Comparison of ENCODE assay signal across 5 cellular contexts in genomic region chr3:4590849-4591248, GRCh38.
DNase-seq lines count a peak whose midpoint lies in the region; ATAC-seq, FAIRE-seq and TF ChIP-seq lines count a peak whose summit lies in the region.
"Not testable (repeated sequence)": the region's sequence is repeated elsewhere in the genome, so short reads cannot be mapped to it uniquely, and the experiment has no call there.

No MANE protein-coding gene starts in this region.

- intact Hi-C loops in activated B cell treated with CpG ODN at 0.5 μM for 24 hours (cut with micrococcal nuclease); K562 (cut with micrococcal nuclease); left ventricle myocardium inferior (cut with micrococcal nuclease); uterus (cut with DNase I; ENCODE audit: low total_unique reads): not testable (repeated sequence)

- H3K4me2 ChIP-seq in K562 (ENCODE audit: insufficient read depth, low read length), result not testable (repeated sequence)

- H3K79me2 ChIP-seq in K562 (ENCODE audit: control insufficient read depth, insufficient read depth, low read length), result not testable (repeated sequence)

- CTCF ChIA-PET in HEK293 (lab: Yijun Ruan, JAX), result interaction anchor here (0.9 to 1.5 kb wide), 2 partner anchors 12 to 20 kb away, joined by 3 read pairs; no protein-coding TSS in a partner anchor
- CTCF ChIA-PET in activated B cell treated with CpG ODN at 0.5 μM for 24 hours (lab: Charles Lee); K562 (lab: Yijun Ruan, JAX; ENCODE audit: low intra/inter-chr PET ratio): not testable (repeated sequence)

- not testable (repeated sequence) for H4K20me1 ChIP-seq in K562 (replicated peaks; ENCODE audit: control insufficient read depth, insufficient read depth, low read length)

- not testable (repeated sequence) for H3K9me1 ChIP-seq in K562 (ENCODE audit: control insufficient read depth, insufficient read depth, low read length)

- DNase-seq in activated B cell treated with CpG ODN at 0.5 μM for 24 hours; K562 (ENCODE audit: extremely low read depth in 1 of 4, low spot score in 3 of 4); left ventricle myocardium inferior; uterus: not testable (repeated sequence)

- H3K36me3 ChIP-seq in HEK293 (ENCODE audit: control insufficient read depth in 2 of 2, insufficient read depth in 1 of 2, low read length in 2 of 2); K562 (ENCODE audit: control insufficient read depth, insufficient read depth, low read length); left ventricle myocardium inferior; uterus: not testable (repeated sequence)

- in situ Hi-C loops in K562 (cut with MboI), result not testable (repeated sequence)

- FAIRE-seq in K562 (lab: Jason Lieb, UNC), result not testable (repeated sequence)

- not testable (repeated sequence) for H3K27me3 Mint-ChIP-seq in activated B cell treated with CpG ODN at 0.5 μM for 24 hours

- peaks cover 86% of the 10 kb centered on the region for H3K4me1 Mint-ChIP-seq in activated B cell treated with CpG ODN at 0.5 μM for 24 hours

- not testable (repeated sequence) for H3K4me3 Mint-ChIP-seq in activated B cell treated with CpG ODN at 0.5 μM for 24 hours

- WGBS in K562 (ENCODE audit: insufficient coverage, low coverage, missing lambda C conversion rate), result 89% methylated on average over 2 of the region's 2 CpGs

- not testable (repeated sequence) for H3K9me3 Mint-ChIP-seq in activated B cell treated with CpG ODN at 0.5 μM for 24 hours

- peaks cover 33% of the 10 kb centered on the region for H3K36me3 Mint-ChIP-seq in activated B cell treated with CpG ODN at 0.5 μM for 24 hours (ENCODE audit: low read depth)

- ATAC-seq in activated B cell treated with CpG ODN at 0.5 μM for 24 hours (ENCODE audit: low read depth); K562: not testable (repeated sequence)

- not testable (repeated sequence) for H3K9me3 ChIP-seq in HEK293 (ENCODE audit: control insufficient read depth, insufficient read depth, low read depth, low read length); K562 (replicated peaks; ENCODE audit: control insufficient read depth, insufficient read depth, low read depth, low read length); left ventricle myocardium inferior (replicated peaks); uterus

- BruUV-seq in K562 (replicated peaks; lab: Mats Ljungman, UMichigan), result not testable (repeated sequence)

- peak overlapping the region; percentile 31 for H3K27ac Mint-ChIP-seq in activated B cell treated with CpG ODN at 0.5 μM for 24 hours

- POLR2A ChIA-PET in HEK293 (lab: Yijun Ruan, JAX), result not testable (repeated sequence)
- POLR2A ChIA-PET in activated B cell treated with CpG ODN at 0.5 μM for 24 hours (lab: Charles Lee) (interaction anchor here (0.8 kb wide), 1 partner anchor 98 kb away, joined by 12 read pairs; the partner anchor contains the start of gene ITPR1), K562 (lab: Yijun Ruan, JAX) (interaction anchor here (2.0 kb wide), 1 partner anchor 8 kb away, joined by 8 read pairs; no protein-coding TSS in a partner anchor)

- H2AFZ ChIP-seq in K562 (ENCODE audit: low read depth, low read length), result not testable (repeated sequence)

- not testable (repeated sequence) for TF ChIP-seq CTCF in HEK293 (tag by site-specific recombination; IDR thresholded peaks at IDR 0.05); activated B cell treated with CpG ODN at 0.5 μM for 24 hours (IDR thresholded peaks at IDR 0.05); K562 (IDR thresholded peaks at IDR 0.05 in 2 of 3, conservative IDR thresholded peaks at IDR 0.05 in 1 of 3; ENCODE audit: insufficient read depth in 2 of 3, low read depth in 1 of 3, low read length in 3 of 3); left ventricle myocardium inferior (IDR thresholded peaks at IDR 0.05; ENCODE audit: borderline replicate concordance); uterus (IDR thresholded peaks at IDR 0.05)

- H3K27me3 ChIP-seq in K562 (ENCODE audit: control insufficient read depth in 2 of 2, insufficient read depth in 2 of 2, low read length in 2 of 2); left ventricle myocardium inferior (ENCODE audit: low read depth); uterus: not testable (repeated sequence)

- H3K9ac ChIP-seq in K562 (ENCODE audit: insufficient read depth in 1 of 2, low read depth in 2 of 2, low read length in 2 of 2), result not testable (repeated sequence)

- H3K4me1 ChIP-seq in HEK293 (ENCODE audit: control insufficient read depth, insufficient read depth, low read length); K562 (replicated peaks in 1 of 2; ENCODE audit: control insufficient read depth in 2 of 2, insufficient read depth in 2 of 2, low read length in 2 of 2); uterus: not testable (repeated sequence)
- H3K4me1 ChIP-seq in left ventricle myocardium inferior, result peaks cover 44% of the 10 kb centered on the region

- H3K27ac ChIP-seq in HEK293 (ENCODE audit: extremely low read depth, low read depth, low read length); K562 (ENCODE audit: extremely low read depth, low read depth, low read length): not testable (repeated sequence)
- H3K27ac ChIP-seq in left ventricle myocardium inferior (replicated peaks) (peak overlapping the region; percentile 67), uterus (peak overlapping the region; percentile 74 to 88)

- TF ChIP-seq RAD21 in K562 (CRISPR knock-in tag; conservative IDR thresholded peaks at IDR 0.05 in 1 of 2, IDR thresholded peaks at IDR 0.05 in 1 of 2), result not testable (repeated sequence)

- TF ChIP-seq POLR2A in K562 (conservative IDR thresholded peaks at IDR 0.05); uterus (IDR thresholded peaks at IDR 0.05): not testable (repeated sequence)

- not testable (repeated sequence) for TF ChIP-seq EP300 in K562 (IDR thresholded peaks at IDR 0.05; ENCODE audit: low read length)

- not testable (repeated sequence) for H3K4me3 ChIP-seq in HEK293 (ENCODE audit: low read depth, low read length); K562; left ventricle myocardium inferior; uterus

TF ChIP-seq in HEK293, 187 proteins besides CTCF, POLR2A, EP300 and RAD21:
- TF ChIP-seq, protein P1, sequence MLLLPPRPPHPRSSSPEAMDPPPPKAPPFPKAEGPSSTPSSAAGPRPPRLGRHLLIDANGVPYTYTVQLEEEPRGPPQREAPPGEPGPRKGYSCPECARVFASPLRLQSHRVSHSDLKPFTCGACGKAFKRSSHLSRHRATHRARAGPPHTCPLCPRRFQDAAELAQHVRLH (tag by site-specific recombination; IDR thresholded peaks at IDR 0.05), result peak; percentile 86
- peak; percentile 98 for TF ChIP-seq ZNF146 (tag by site-specific recombination; IDR thresholded peaks at IDR 0.05)

TF ChIP-seq in K562, 482 proteins besides CTCF, POLR2A, EP300 and RAD21:
- TF ChIP-seq BCOR (IDR thresholded peaks at IDR 0.05), result peak; percentile 57; the same call in 1 of the 2 replicates
- peak; percentile 98 for TF ChIP-seq ZNF146 (CRISPR knock-in tag; IDR thresholded peaks at IDR 0.05; ENCODE audit: unreplicated experiment)
- TF ChIP-seq RBM25 (IDR thresholded peaks at IDR 0.05; ENCODE audit: low read depth, low read length, severe bottlenecking), result peak; percentile 35
- 0 out of 4 replicates have a peak, but pooled peaks of 1 of the 2 experiments have one; percentile 21 for TF ChIP-seq KDM1A (IDR thresholded peaks at IDR 0.05)
TF ChIP-seq in K562: peak in this region for 4; not testable (repeated sequence) for 478.
